Comparison of ENCODE assay signal across 1 cellular context in the genomic region with DNA sequence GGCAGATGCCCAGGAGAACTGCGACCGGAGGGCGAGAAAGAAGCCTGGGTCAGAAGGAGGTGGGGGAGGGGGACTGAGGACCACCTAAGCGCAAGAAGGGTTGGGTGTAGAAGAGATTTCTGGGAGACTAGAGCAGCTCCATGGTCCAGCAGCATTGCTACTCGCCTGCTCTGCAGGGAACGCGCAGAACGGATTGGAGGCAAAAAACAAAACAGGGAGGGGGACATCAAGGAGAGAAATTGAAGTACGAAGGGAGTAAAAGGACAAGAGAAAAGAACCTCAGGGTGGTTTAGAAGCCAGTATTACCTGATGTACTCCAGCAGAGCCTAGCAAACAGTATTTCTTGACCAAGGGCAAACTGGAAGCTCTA.
TF ChIP-seq lines count a peak whose summit lies in the region.

No MANE protein-coding gene starts in this region.

TF ChIP-seq in HepG2, 621 proteins besides CTCF, POLR2A, EP300 and RAD21:
- TF ChIP-seq ZNF407 (CRISPR knock-in tag; IDR thresholded peaks at IDR 0.05; ENCODE audit: not compliant biosample characterization) (peak; percentile 13), KDM3A (CRISPR knock-in tag; IDR thresholded peaks at IDR 0.05; ENCODE audit: low read depth) (no peak)
